ENCODE assay signal across 8 cellular contexts in genomic region chr9:75087279-75087823, GRCh38. TPM values are rescaled to one million over a fixed set of nuclear protein-coding genes. Genes with fewer than 3 reads are reported as not detected.
DNase-seq lines count a peak whose midpoint lies in the region; ATAC-seq and TF ChIP-seq lines count a peak whose summit lies in the region.

No MANE protein-coding gene starts in this region.

- peak overlapping the region; percentile 93 for H3K9ac ChIP-seq in adipocyte (ENCODE audit: low read length)

- H3K27ac ChIP-seq in Peyer's patch (peak overlapping the region; percentile 98 to 99 (median 98)), skin epidermis (peak overlapping the region; percentile 51 to 99 (median 95))

- H3K9me3 ChIP-seq in Peyer's patch, result no peaks in the 10 kb centered on the region
- H3K9me3 ChIP-seq in adipocyte (ENCODE audit: control insufficient read depth, low read length), result no peaks in the 10 kb centered on the region

- ATAC-seq in GM18511 (IDR thresholded peaks at IDR 0.05; ENCODE audit: unreplicated experiment) (peak; percentile 36), HG03097 (IDR thresholded peaks at IDR 0.05; ENCODE audit: low FRiP score, unreplicated experiment) (peak; percentile 21), HG02840 (IDR thresholded peaks at IDR 0.05; ENCODE audit: low FRiP score, unreplicated experiment) (no peak)

- H3K27me3 ChIP-seq in Peyer's patch (no peaks in the 10 kb centered on the region), adipocyte (replicated peaks; ENCODE audit: control insufficient read depth, insufficient read depth, low read length) (no peaks in the 10 kb centered on the region)

- TF ChIP-seq CTCF in Peyer's patch (IDR thresholded peaks at IDR 0.05), result peak in 1 of 6 experiments; percentile 1

- peaks cover 0 to 4% (median 0%) of the 10 kb centered on the region in 3 donors for H3K36me3 ChIP-seq in Peyer's patch
- no peaks in the 10 kb centered on the region for H3K36me3 ChIP-seq in adipocyte (ENCODE audit: control insufficient read depth, insufficient read depth, low read length, severe bottlenecking)

- no peak for TF ChIP-seq POLR2A in Peyer's patch (IDR thresholded peaks at IDR 0.05)

- H3K4me3 ChIP-seq in Peyer's patch (peak overlapping the region; percentile 77 to 91 (median 85)), adipocyte (ENCODE audit: low read length) (peak overlapping the region; percentile 95), iPS-11a (ENCODE audit: low read depth, low read length) (peak overlapping the region; percentile 72), skin epidermis (peak overlapping the region; percentile 63 to 95 (median 85))

- DNase-seq in AG08396 (ENCODE audit: low spot score) (peak; percentile 31), Peyer's patch (peak in 2 of 3 donors; percentile 69 to 78), adipocyte (ENCODE audit: low read depth) (peak; percentile 72)

- H3K4me1 ChIP-seq in Peyer's patch (peaks cover 0 to 37% (median 7%) of the 10 kb centered on the region in 4 donors), adipocyte (ENCODE audit: control insufficient read depth, insufficient read depth, low read length) (peaks cover 27% of the 10 kb centered on the region)

RNA-seq across cellular contexts. Expression of gene NMRK1, which starts 0.6 kb away (rescaled TPM):
- total RNA-seq in Peyer's patch, result 10 to 100 TPM; 14.9 to 36.8 (median 26.5) TPM

RNA-seq across cellular contexts. Expression of gene OSTF1, which starts 1.0 kb away (rescaled TPM):
- 10 to 100 TPM; 21.6 to 44.6 (median 32.9) TPM for total RNA-seq in Peyer's patch

RNA-seq across cellular contexts. Expression of gene CARNMT1, which starts 59.3 kb away (rescaled TPM):
- total RNA-seq in Peyer's patch, result 10 to 100 TPM; 23.5 to 55.3 (median 26.7) TPM
